In genomic region chr2:237702439-237703397, GRCh38 we compare ENCODE assay signal across 8 cellular contexts.
DNase-seq lines count a peak whose midpoint lies in the region; ATAC-seq and TF ChIP-seq lines count a peak whose summit lies in the region.

No MANE protein-coding gene starts in this region.

- peaks cover 32 to 93% (median 66%) of the 10 kb centered on the region in 5 donors for H3K4me1 ChIP-seq in subcutaneous abdominal adipose tissue (ENCODE audit: control insufficient read depth in 5 of 5, insufficient read depth in 5 of 5, low read length in 5 of 5)

- CTCF ChIA-PET in RWPE1 (lab: Yijun Ruan, JAX) = interaction anchor here (1.7 kb wide), 1 partner anchor 29 kb away, joined by 6 read pairs; no protein-coding TSS in a partner anchor

- H3K4me3 ChIP-seq in H7 (ENCODE audit: insufficient read depth, low read depth, low read length) (no peak overlapping the region), brain microvascular endothelial cell (ENCODE audit: low read depth, low read length) (no peak overlapping the region), subcutaneous abdominal adipose tissue (ENCODE audit: low read depth in 1 of 5, low read length in 5 of 5) (peak overlapping the region in 4 of 5 donors; percentile 9 to 32 (median 30))

- DNase-seq in H7 (peak; percentile 77), RWPE1 (ENCODE audit: low spot score) (no peak), brain microvascular endothelial cell (peak; percentile 89), left kidney (ENCODE audit: low read depth, low spot score) (peak; percentile 42), pons (ENCODE audit: low spot score) (no peak)

- H3K27ac ChIP-seq in RWPE1 (peak overlapping the region; percentile 91), brain microvascular endothelial cell (peak overlapping the region; percentile 96), subcutaneous abdominal adipose tissue (ENCODE audit: low read depth, low read length) (peak overlapping the region; percentile 79)

- H3K9ac ChIP-seq in subcutaneous abdominal adipose tissue (ENCODE audit: low read length in 5 of 5) = peak overlapping the region in 3 of 5 donors; percentile 13 to 49 (median 39)

- no peaks in the 10 kb centered on the region for H3K9me3 ChIP-seq in subcutaneous abdominal adipose tissue (ENCODE audit: control insufficient read depth in 5 of 5, low read length in 5 of 5)

- H3K27me3 ChIP-seq in H7 (ENCODE audit: control insufficient read depth, insufficient read depth, low read length) = no peaks in the 10 kb centered on the region
- H3K27me3 ChIP-seq in brain microvascular endothelial cell (replicated peaks) = no peaks in the 10 kb centered on the region
- H3K27me3 ChIP-seq in subcutaneous abdominal adipose tissue (ENCODE audit: control insufficient read depth in 5 of 5, insufficient read depth in 4 of 5, low read length in 5 of 5) = no peaks in the 10 kb centered on the region

- TF ChIP-seq CTCF in RWPE1 (conservative IDR thresholded peaks at IDR 0.05; ENCODE audit: low read depth) = no peak
- TF ChIP-seq CTCF in brain microvascular endothelial cell (IDR thresholded peaks at IDR 0.05; ENCODE audit: low read depth, low read length, missing control alignments) = no peak

- in situ Hi-C loops in brain microvascular endothelial cell (cut with HindIII; ENCODE audit: low pct_ligation_motif_present, low sequenced_read_pairs) = no loop called here

- ATAC-seq in GM19023 (IDR thresholded peaks at IDR 0.05; ENCODE audit: unreplicated experiment) (no peak), GM19328 (IDR thresholded peaks at IDR 0.05; ENCODE audit: unreplicated experiment) (no peak)

- no peaks in the 10 kb centered on the region for H3K36me3 ChIP-seq in H7 (replicated peaks; ENCODE audit: control insufficient read depth, insufficient read depth, low read length)
- no peaks in the 10 kb centered on the region for H3K36me3 ChIP-seq in brain microvascular endothelial cell (replicated peaks)
- no peaks in the 10 kb centered on the region for H3K36me3 ChIP-seq in subcutaneous abdominal adipose tissue (ENCODE audit: control insufficient read depth in 5 of 5, insufficient read depth in 5 of 5, low read length in 5 of 5)

- POLR2A ChIA-PET in RWPE1 (lab: Yijun Ruan, JAX; ENCODE audit: low non-redundant PET) = no interaction called here

Comparison
In these comparisons a context has a peak if more than half of its experiments do, and no peak if none do; other contexts are left out.
1. DNase-seq: peak in H7 (single experiment), brain microvascular endothelial cell (single experiment) and left kidney (single experiment); none in RWPE1 (single experiment) and pons (single experiment).
2. H3K4me3 ChIP-seq: peak in subcutaneous abdominal adipose tissue (4 of 5); none in H7 (single experiment) and brain microvascular endothelial cell (single experiment).
3. Peak in every context shown above with its lines, with median percentiles within 50 percentile points of each other: H3K27ac ChIP-seq.